28 cellular contexts compared by ENCODE assay signal in the genomic region with DNA sequence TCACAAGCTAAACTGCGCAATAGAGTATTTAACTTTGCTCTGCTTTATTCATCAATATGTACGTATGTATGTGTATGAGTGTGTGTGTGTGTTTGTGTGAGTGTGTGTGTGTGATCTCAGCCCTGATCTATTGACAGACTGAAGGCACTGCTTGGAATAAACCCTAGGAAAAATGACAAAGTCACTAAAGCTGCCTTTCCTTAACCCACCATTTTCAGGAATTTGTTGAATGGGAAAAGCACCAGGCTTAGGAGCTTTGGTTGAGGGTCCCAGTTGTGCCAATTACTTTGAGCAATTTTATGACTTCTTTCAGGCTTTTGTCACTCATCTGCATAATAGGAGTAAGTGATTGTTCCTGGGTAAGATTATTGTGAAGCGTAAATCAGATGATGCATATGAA.
"Had no signal": no experiment of that assay in that cellular context is flagged by ENCODE, and none has a peak within 500 bp of the region (broad histone marks: within the 10 kb centered on the region; RNA-seq: fewer than 3 reads in every experiment).

No MANE protein-coding gene starts in this region.

- H3K4me1 ChIP-seq: left lung, lower lobe of right lung, prostate gland, stomach, testis, thyroid gland, transverse colon, upper lobe of left lung, vagina had no signal

- H3K9me3 ChIP-seq: left lung, ovary, prostate gland, testis, thyroid gland, transverse colon, upper lobe of left lung, vagina had no signal

- ATAC-seq: left colon; left lung; lower lobe of right lung; naive thymus-derived CD8-positive, alpha-beta T cell; right cardiac atrium; sciatic nerve; stimulated activated naive B cell treated with anti-CD40 and anti-IgM and Interleukin-4, amounts not matched to agents 10 μg/mL and 1 μg/mL and 100 μg/mL, for 72 hours; stimulated activated naive CD8-positive, alpha-beta T cell treated with anti-CD3 and anti-CD28 coated beads, Interleukin-15, Interleukin-2, amounts not matched to agents 100 U/mL and 50 U/mL, for 24 hours had no signal

- H3K36me3 Mint-ChIP-seq: immature natural killer cell; naive thymus-derived CD8-positive, alpha-beta T cell had no signal

- H3K4me3 ChIP-seq: left lung, lower lobe of right lung, ovary, prostate gland, skin epidermis, stomach, testis, thyroid gland, transverse colon, upper lobe of left lung, vagina had no signal

- DNase-seq: hippocampal formation; immature natural killer cell; kidney; left colon; left lung; lower lobe of right lung; mammary epithelial cell; mesenchymal stem cell; naive thymus-derived CD8-positive, alpha-beta T cell; ovary; retina; right cardiac atrium; stimulated activated CD4-positive, alpha-beta T cell treated with anti-CD3 and anti-CD28 coated beads, Interleukin-12 subunit alpha, Interleukin-12 subunit beta, amount 100 ng/mL, for 4 hours; stimulated activated CD4-positive, alpha-beta T cell treated with anti-CD3 and anti-CD28 coated beads, Interleukin-15, amount 100 ng/mL, for 24 hours; stimulated activated CD4-positive, alpha-beta T cell treated with anti-CD3 and anti-CD28 coated beads, Interleukin-2, amount 100 ng/mL, for 24 hours; stimulated activated CD4-positive, alpha-beta T cell treated with anti-CD3 and anti-CD28 coated beads, Interleukin-4, amount 100 ng/mL, for 1 hour; stimulated activated naive B cell treated with anti-CD40 and anti-IgM and Interleukin-4, amounts not matched to agents 10 μg/mL and 1 μg/mL and 100 μg/mL, for 72 hours; stimulated activated naive CD8-positive, alpha-beta T cell treated with anti-CD3 and anti-CD28 coated beads, Interleukin-15, Interleukin-2, amounts not matched to agents 100 U/mL and 50 U/mL, for 24 hours; stomach; testis; thyroid gland; transverse colon; upper lobe of left lung had no signal

- H3K36me3 ChIP-seq: left lung, lower lobe of right lung, ovary, prostate gland, stomach, thyroid gland, transverse colon, upper lobe of left lung, vagina had no signal

- H3K27me3 ChIP-seq: ovary, stomach, testis, thyroid gland, transverse colon, upper lobe of left lung, vagina had no signal

- H3K4me1 Mint-ChIP-seq: immature natural killer cell; naive thymus-derived CD8-positive, alpha-beta T cell; nephron; stimulated activated naive B cell treated with anti-CD40 and anti-IgM and Interleukin-4, amounts not matched to agents 10 μg/mL and 1 μg/mL and 100 μg/mL, for 72 hours had no signal

- H3K4me3 Mint-ChIP-seq: immature natural killer cell; naive thymus-derived CD8-positive, alpha-beta T cell; nephron; stimulated activated naive B cell treated with anti-CD40 and anti-IgM and Interleukin-4, amounts not matched to agents 10 μg/mL and 1 μg/mL and 100 μg/mL, for 72 hours had no signal

- H3K27ac Mint-ChIP-seq: immature natural killer cell; naive thymus-derived CD8-positive, alpha-beta T cell; nephron; stimulated activated naive B cell treated with anti-CD40 and anti-IgM and Interleukin-4, amounts not matched to agents 10 μg/mL and 1 μg/mL and 100 μg/mL, for 72 hours had no signal

- H3K27ac ChIP-seq: left lung, lower lobe of right lung, ovary, prostate gland, skin epidermis, stomach, testis, thyroid gland, transverse colon, upper lobe of left lung, vagina had no signal
